8 cellular contexts compared by ENCODE assay signal in genomic region chr17:44533533-44534246, GRCh38. TPM values are rescaled to one million over a fixed set of nuclear protein-coding genes. Genes with fewer than 3 reads are reported as not detected.
DNase-seq lines count a peak whose midpoint lies in the region; ATAC-seq and TF ChIP-seq lines count a peak whose summit lies in the region.

No MANE protein-coding gene starts in this region.

- H3K9me3 ChIP-seq in CD4-positive, alpha-beta memory T cell (ENCODE audit: control insufficient read depth in 1 of 2, low read length in 2 of 2) = no peaks in the 10 kb centered on the region
- peaks cover 0 to 2% of the 10 kb centered on the region in 2 donors for H3K9me3 ChIP-seq in lung (ENCODE audit: control insufficient read depth in 2 of 2, insufficient read depth in 1 of 2, low read length in 1 of 2)

- H3K4me3 Mint-ChIP-seq in CD4-positive, alpha-beta memory T cell = peak overlapping the region in 2 of 8 donors; percentile 5 to 33

- whole genome bisulfite sequencing in lung, 2 donors = 32 to 33% methylated on average over 21 of the region's 21 CpGs

- H3K36me3 ChIP-seq in CD4-positive, alpha-beta memory T cell (ENCODE audit: insufficient read depth, low read length) = no peaks in the 10 kb centered on the region
- H3K36me3 ChIP-seq in lung (ENCODE audit: control insufficient read depth in 2 of 2, insufficient read depth in 2 of 2, low read length in 2 of 2) = no peaks in the 10 kb centered on the region

- CTCF ChIA-PET in CD4-positive, alpha-beta memory T cell (lab: Charles Lee; ENCODE audit: partially characterized antibody) = interaction anchor here (0.7 to 2.7 kb wide), 19 partner anchors 10 to 590 kb away, joined by 3 to 22 read pairs (median 3); partner anchors contain the start of gene GPATCH8

- peak; percentile 89 for TF ChIP-seq CTCF in lung (IDR thresholded peaks at IDR 0.05; ENCODE audit: control extremely low read depth, extremely low read depth)

- peaks cover 8% of the 10 kb centered on the region for H3K4me1 ChIP-seq in CD4-positive, alpha-beta memory T cell (ENCODE audit: insufficient read depth, low read length)
- peaks cover 0 to 4% of the 10 kb centered on the region in 2 donors for H3K4me1 ChIP-seq in lung (ENCODE audit: control insufficient read depth in 2 of 2, insufficient read depth in 2 of 2, low read length in 2 of 2)

- H3K9me3 Mint-ChIP-seq in CD4-positive, alpha-beta memory T cell = peaks cover 0 to 2% (median 0%) of the 10 kb centered on the region in 8 donors

- POLR2A ChIA-PET in CD4-positive, alpha-beta memory T cell (lab: Charles Lee; ENCODE audit: partially characterized antibody) = interaction anchor here (0.8 kb wide), 1 partner anchor 30 kb away, joined by 4 read pairs; no protein-coding TSS in a partner anchor

- H3K27ac Mint-ChIP-seq in CD4-positive, alpha-beta memory T cell = peak overlapping the region in 3 of 7 donors; percentile 38 to 75 (median 69)

- no peak overlapping the region for H3K27ac ChIP-seq in CD4-positive, alpha-beta memory T cell (ENCODE audit: low read depth, low read length)
- no peak overlapping the region for H3K27ac ChIP-seq in lung (ENCODE audit: low read depth in 1 of 2, low read length in 1 of 2)

- intact Hi-C loops in CD4-positive, alpha-beta memory T cell (cut with micrococcal nuclease) = loop anchor here (1.0 to 5.0 kb wide), 2 partner anchors 104 to 139 kb away; no protein-coding TSS in a partner anchor

- peaks cover 3 to 9% (median 7%) of the 10 kb centered on the region in 4 donors for H3K4me1 Mint-ChIP-seq in CD4-positive, alpha-beta memory T cell

- peak; percentile 68 to 76 (median 74) for DNase-seq in CD4-positive, alpha-beta memory T cell
- DNase-seq in HK-2 (ENCODE audit: unreplicated experiment) (peak; percentile 92), NCI-H748 (lab: John Stamatoyannopoulos, UW; ENCODE audit: unreplicated experiment) (peak; percentile 81), dermis blood vessel endothelial cell (peak; percentile 89), lung (ENCODE audit: low spot score) (peak; percentile 88)
- peak; percentile 84 to 86 for DNase-seq in activated CD4-positive, alpha-beta T cell treated with anti-CD3 and anti-CD28 coated beads, Interleukin-2, amount 50 U/mL, for 4 hours
- DNase-seq in stimulated activated CD4-positive, alpha-beta T cell treated with anti-CD3 and anti-CD28 coated beads, TNF-alpha, amount 100 ng/mL, for 24 hours (ENCODE audit: low read depth in 3 of 3) = peak; percentile 71 to 88 (median 78)

- no peaks in the 10 kb centered on the region for H3K36me3 Mint-ChIP-seq in CD4-positive, alpha-beta memory T cell

- ATAC-seq in lung (ENCODE audit: insufficient read depth, low FRiP score) (peak; percentile 80), GM18511 (IDR thresholded peaks at IDR 0.05; ENCODE audit: unreplicated experiment) (no peak)

- H3K4me3 ChIP-seq in CD4-positive, alpha-beta memory T cell (ENCODE audit: low read length in 2 of 2) = no peak overlapping the region
- H3K4me3 ChIP-seq in lung = no peak overlapping the region

- H3K27me3 Mint-ChIP-seq in CD4-positive, alpha-beta memory T cell = peaks cover 0 to 5% of the 10 kb centered on the region in 2 donors

- H3K27me3 ChIP-seq in CD4-positive, alpha-beta memory T cell (ENCODE audit: insufficient read depth, low read length) = no peaks in the 10 kb centered on the region
- no peaks in the 10 kb centered on the region for H3K27me3 ChIP-seq in lung (ENCODE audit: control insufficient read depth, insufficient read depth)

RNA-seq across cellular contexts. Expression of gene FZD2, which starts 23.6 kb away (rescaled TPM):
- total RNA-seq in CD4-positive, alpha-beta memory T cell = not detected
- polyA plus RNA-seq in CD4-positive, alpha-beta memory T cell = not detected
- 0.68 and 1.0 TPM in 2 replicates for total RNA-seq in dermis blood vessel endothelial cell
- 10 to 100 TPM in 1 of 2 donors, 1 to 10 TPM in 1; 8.3 to 14.1 TPM for total RNA-seq in lung
- polyA plus RNA-seq in lung = 1 to 10 TPM; 3.8 to 5.5 TPM

RNA-seq across cellular contexts. Expression of gene GPATCH8, which starts 30.5 kb away (rescaled TPM):
- total RNA-seq in CD4-positive, alpha-beta memory T cell = 10 to 100 TPM; 69.8 to 70.6 TPM
- 10 to 100 TPM; 12.9 to 75.8 TPM for polyA plus RNA-seq in CD4-positive, alpha-beta memory T cell
- total RNA-seq in dermis blood vessel endothelial cell (17.0 and 20.7 TPM in 2 replicates), lung (10 to 100 TPM; 36.2 to 62.0 TPM)
- polyA plus RNA-seq in lung = 10 to 100 TPM in 1 of 2 donors, 1 to 10 TPM in 1; 8.9 to 11.4 TPM
